In the genomic region with DNA sequence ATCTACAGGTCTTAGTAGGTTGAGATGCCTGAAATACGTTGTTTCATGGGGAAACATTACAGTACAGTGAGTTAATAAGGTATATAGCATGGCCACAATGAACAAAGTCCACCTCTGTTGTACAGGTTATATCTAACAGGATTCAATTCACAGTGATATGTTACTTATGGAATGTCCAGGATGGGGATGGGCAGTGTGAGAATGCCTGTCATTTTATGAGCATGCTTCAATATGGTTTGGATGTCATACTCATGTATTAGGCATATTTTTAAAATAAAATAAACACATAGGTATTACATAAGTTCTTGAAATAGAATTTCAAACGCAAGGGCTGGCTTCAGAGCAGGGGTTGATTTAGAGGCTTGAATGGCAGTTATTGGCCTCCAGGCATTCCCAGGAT, we compare ENCODE assay signal across 19 cellular contexts. TPM values are rescaled to one million over a fixed set of nuclear protein-coding genes. Genes with fewer than 3 reads are reported as not detected.
"Had no signal": no experiment of that assay in that cellular context is flagged by ENCODE, and none has a peak within 500 bp of the region (broad histone marks: within the 10 kb centered on the region; RNA-seq: fewer than 3 reads in every experiment).

No MANE protein-coding gene starts in this region.

- H3K27ac Mint-ChIP-seq: activated naive CD4-positive, alpha-beta T cell treated with anti-CD3 and anti-CD28 coated beads for 36 hours; activated naive CD8-positive, alpha-beta T cell treated with anti-CD3 and anti-CD28 coated beads, Interleukin-2, amount 50 U/mL, for 24 hours; activated T-helper 17 cell treated with anti-CD3 and anti-CD28 coated beads, Interleukin-2, amount 50 U/mL, for 72 hours; endodermal cell; immature natural killer cell; naive thymus-derived CD8-positive, alpha-beta T cell; stimulated activated effector memory CD8-positive, alpha-beta T cell treated with anti-CD3 and anti-CD28 coated beads, Interleukin-12 subunit alpha, Interleukin-12 subunit beta, amount 100 ng/mL, for 72 hours had no signal

- H3K36me3 ChIP-seq: pancreas, sigmoid colon had no signal

- H3K36me3 Mint-ChIP-seq: immature natural killer cell had no signal

- H3K9me3 Mint-ChIP-seq: activated naive CD4-positive, alpha-beta T cell treated with anti-CD3 and anti-CD28 coated beads for 36 hours; activated naive CD8-positive, alpha-beta T cell treated with anti-CD3 and anti-CD28 coated beads, Interleukin-2, amount 50 U/mL, for 24 hours; activated T-helper 17 cell treated with anti-CD3 and anti-CD28 coated beads, Interleukin-2, amount 50 U/mL, for 72 hours; endodermal cell; immature natural killer cell; naive thymus-derived CD8-positive, alpha-beta T cell; stimulated activated effector memory CD8-positive, alpha-beta T cell treated with anti-CD3 and anti-CD28 coated beads, Interleukin-12 subunit alpha, Interleukin-12 subunit beta, amount 100 ng/mL, for 72 hours had no signal

- H3K4me3 ChIP-seq: lung, pancreas, sigmoid colon had no signal

- H3K4me1 Mint-ChIP-seq: activated naive CD8-positive, alpha-beta T cell treated with anti-CD3 and anti-CD28 coated beads, Interleukin-2, amount 50 U/mL, for 24 hours; activated T-helper 17 cell treated with anti-CD3 and anti-CD28 coated beads, Interleukin-2, amount 50 U/mL, for 72 hours; endodermal cell had no signal

- H3K9me3 ChIP-seq: pancreas, sigmoid colon had no signal

- H3K27me3 ChIP-seq: pancreas, sigmoid colon had no signal

- H3K27ac ChIP-seq: pancreas, sigmoid colon, VCaP had no signal

- FAIRE-seq: pancreas, urothelium cell line had no signal

- ATAC-seq: activated naive CD8-positive, alpha-beta T cell treated with anti-CD3 and anti-CD28 coated beads, Interleukin-2, amount 50 U/mL, for 24 hours; activated T-helper 17 cell treated with anti-CD3 and anti-CD28 coated beads, Interleukin-2, amount 50 U/mL, for 72 hours; naive thymus-derived CD8-positive, alpha-beta T cell; pancreas; stimulated activated effector memory CD8-positive, alpha-beta T cell treated with anti-CD3 and anti-CD28 coated beads, Interleukin-12 subunit alpha, Interleukin-12 subunit beta, amount 100 ng/mL, for 72 hours had no signal

- H3K4me3 Mint-ChIP-seq: activated naive CD4-positive, alpha-beta T cell treated with anti-CD3 and anti-CD28 coated beads for 36 hours; activated naive CD8-positive, alpha-beta T cell treated with anti-CD3 and anti-CD28 coated beads, Interleukin-2, amount 50 U/mL, for 24 hours; activated T-helper 17 cell treated with anti-CD3 and anti-CD28 coated beads, Interleukin-2, amount 50 U/mL, for 72 hours; endodermal cell; immature natural killer cell; naive thymus-derived CD8-positive, alpha-beta T cell; stimulated activated effector memory CD8-positive, alpha-beta T cell treated with anti-CD3 and anti-CD28 coated beads, Interleukin-12 subunit alpha, Interleukin-12 subunit beta, amount 100 ng/mL, for 72 hours had no signal

- DNase-seq: activated CD4-positive, alpha-beta T cell treated with anti-CD3 and anti-CD28 coated beads for 1 hour; activated CD4-positive, alpha-beta T cell treated with anti-CD3 and anti-CD28 coated beads, Interleukin-2, amount 50 U/mL, for 4 hours; activated naive CD4-positive, alpha-beta T cell treated with anti-CD3 and anti-CD28 coated beads for 36 hours; activated naive CD8-positive, alpha-beta T cell treated with anti-CD3 and anti-CD28 coated beads, Interleukin-2, amount 50 U/mL, for 24 hours; activated T-cell treated with anti-CD3 and anti-CD28 coated beads for 4 hours; endodermal cell; immature natural killer cell; naive thymus-derived CD8-positive, alpha-beta T cell; pancreas; sigmoid colon; stimulated activated CD4-positive, alpha-beta T cell treated with anti-CD3 and anti-CD28 coated beads, Interleukin-12 subunit alpha, Interleukin-12 subunit beta, amount 100 ng/mL, for 4 hours had no signal

RNA-seq across cellular contexts. Expression of a gene that starts 6.1 kb away (rescaled TPM):
- polyA plus RNA-seq: naive thymus-derived CD8-positive, alpha-beta T cell had no signal

RNA-seq across cellular contexts. Expression of a gene that starts 53.6 kb away (rescaled TPM):
- total RNA-seq: activated naive CD4-positive, alpha-beta T cell treated with anti-CD3 and anti-CD28 coated beads for 36 hours; activated T-helper 17 cell treated with anti-CD3 and anti-CD28 coated beads, Interleukin-2, amount 50 U/mL, for 72 hours; aorta; dermis microvascular lymphatic vessel endothelial cell; esophagus mucosa; naive thymus-derived CD8-positive, alpha-beta T cell; pancreas; sigmoid colon had no signal
- polyA plus RNA-seq: immature natural killer cell; naive thymus-derived CD8-positive, alpha-beta T cell had no signal
